In the genomic region with DNA sequence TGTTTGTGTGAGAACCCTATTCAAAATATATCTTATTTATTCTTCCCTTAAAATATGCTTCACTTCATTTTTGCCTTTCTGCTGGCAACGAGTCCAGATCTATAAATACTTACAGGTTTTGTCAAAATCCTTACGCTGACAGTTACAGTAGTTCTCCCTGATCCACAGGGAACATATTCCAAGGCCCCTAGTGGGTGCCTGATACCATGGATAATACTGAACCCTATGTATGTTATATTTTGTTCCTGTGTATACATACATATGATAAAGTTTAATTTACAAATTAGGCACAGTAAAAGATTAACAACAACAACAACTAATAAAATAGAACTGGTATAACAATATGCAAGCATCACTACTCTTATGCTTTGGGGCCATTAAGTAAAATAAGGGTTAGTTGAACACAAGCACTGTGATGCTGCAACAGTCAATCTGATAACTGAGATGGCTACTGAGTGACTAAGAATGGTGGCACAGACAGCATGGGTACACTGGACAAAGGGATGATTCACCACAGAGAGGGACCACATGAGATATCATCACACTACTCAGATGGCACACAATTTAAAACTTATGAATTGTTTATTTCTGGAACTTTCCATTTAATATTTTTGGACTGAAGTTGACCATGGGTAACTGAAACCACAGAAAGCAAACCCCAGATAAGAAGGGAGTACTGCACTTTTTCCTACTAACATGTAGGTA, we compare ENCODE assay signal across 8 cellular contexts.
DNase-seq lines count a peak whose midpoint lies in the region; ATAC-seq and TF ChIP-seq lines count a peak whose summit lies in the region.
"Had no signal": no experiment of that assay in that cellular context is flagged by ENCODE, and none has a peak within 500 bp of the region (broad histone marks: within the 10 kb centered on the region; RNA-seq: fewer than 3 reads in every experiment).

No MANE protein-coding gene starts in this region.

- peaks cover 16 to 41% of the 10 kb centered on the region in 2 donors for H3K36me3 Mint-ChIP-seq in stimulated activated naive B cell treated with anti-CD40 and anti-IgM and Interleukin-4, amounts not matched to agents 10 μg/mL and 1 μg/mL and 100 μg/mL, for 72 hours

- H3K9me3 Mint-ChIP-seq in stimulated activated naive B cell treated with anti-CD40 and anti-IgM and Interleukin-4, amounts not matched to agents 10 μg/mL and 1 μg/mL and 100 μg/mL, for 72 hours, result peaks cover 9 to 10% of the 10 kb centered on the region in 2 donors
- H3K9me3 Mint-ChIP-seq: dendritic cell treated with granulocyte-macrophage colony-stimulating factor and Interleukin-4, amounts not matched to agents 40 ng/mL and 50 ng/mL, for 4 days had no signal

- H3K27me3 ChIP-seq in brain microvascular endothelial cell (replicated peaks), result no peaks in the 10 kb centered on the region

- H3K36me3 ChIP-seq in brain microvascular endothelial cell (replicated peaks), result no peaks in the 10 kb centered on the region

- H3K4me1 Mint-ChIP-seq in stimulated activated naive B cell treated with anti-CD40 and anti-IgM and Interleukin-4, amounts not matched to agents 10 μg/mL and 1 μg/mL and 100 μg/mL, for 72 hours, result peaks cover 40 to 69% of the 10 kb centered on the region in 2 donors

- no peak overlapping the region for H3K4me3 ChIP-seq in brain microvascular endothelial cell (ENCODE audit: low read depth, low read length)

- peak overlapping the region; percentile 25 to 47 for H3K4me3 Mint-ChIP-seq in stimulated activated naive B cell treated with anti-CD40 and anti-IgM and Interleukin-4, amounts not matched to agents 10 μg/mL and 1 μg/mL and 100 μg/mL, for 72 hours
- H3K4me3 Mint-ChIP-seq: dendritic cell treated with granulocyte-macrophage colony-stimulating factor and Interleukin-4, amounts not matched to agents 40 ng/mL and 50 ng/mL, for 4 days had no signal

- H3K27ac ChIP-seq in brain microvascular endothelial cell (peak overlapping the region; percentile 21), RWPE1 (no peak overlapping the region)

- no peak for TF ChIP-seq CTCF in brain microvascular endothelial cell (IDR thresholded peaks at IDR 0.05; ENCODE audit: low read depth, low read length, missing control alignments)
- no peak for TF ChIP-seq CTCF in RWPE1 (conservative IDR thresholded peaks at IDR 0.05; ENCODE audit: low read depth)

- ATAC-seq in GM19035 (IDR thresholded peaks at IDR 0.05; ENCODE audit: unreplicated experiment) (peak; percentile 77), HG03039 (IDR thresholded peaks at IDR 0.05; ENCODE audit: unreplicated experiment) (peak; percentile 72)
- peak; percentile 94 to 97 for ATAC-seq in stimulated activated naive B cell treated with anti-CD40 and anti-IgM and Interleukin-4, amounts not matched to agents 10 μg/mL and 1 μg/mL and 100 μg/mL, for 72 hours (replicated peaks)

- CTCF ChIA-PET in RWPE1 (lab: Yijun Ruan, JAX), result no interaction called here

- no peaks in the 10 kb centered on the region for H3K27me3 Mint-ChIP-seq in stimulated activated naive B cell treated with anti-CD40 and anti-IgM and Interleukin-4, amounts not matched to agents 10 μg/mL and 1 μg/mL and 100 μg/mL, for 72 hours
- H3K27me3 Mint-ChIP-seq: dendritic cell treated with granulocyte-macrophage colony-stimulating factor and Interleukin-4, amounts not matched to agents 40 ng/mL and 50 ng/mL, for 4 days had no signal

- DNase-seq in brain microvascular endothelial cell (peak; percentile 44), NCI-H510A treated with DMSO at 0.1 percent for 48 hours (lab: John Stamatoyannopoulos, UW) (no peak), RWPE1 (ENCODE audit: low spot score) (no peak), 8988T (no peak)
- no peak for DNase-seq in stimulated activated naive B cell treated with anti-CD40 and anti-IgM and Interleukin-4, amounts not matched to agents 10 μg/mL and 1 μg/mL and 100 μg/mL, for 72 hours

- H3K27ac Mint-ChIP-seq in stimulated activated naive B cell treated with anti-CD40 and anti-IgM and Interleukin-4, amounts not matched to agents 10 μg/mL and 1 μg/mL and 100 μg/mL, for 72 hours, result peak overlapping the region; percentile 89
- H3K27ac Mint-ChIP-seq: dendritic cell treated with granulocyte-macrophage colony-stimulating factor and Interleukin-4, amounts not matched to agents 40 ng/mL and 50 ng/mL, for 4 days had no signal

- POLR2A ChIA-PET in RWPE1 (lab: Yijun Ruan, JAX; ENCODE audit: low non-redundant PET), result no interaction called here

- in situ Hi-C loops in brain microvascular endothelial cell (cut with HindIII; ENCODE audit: low pct_ligation_motif_present, low sequenced_read_pairs), result no loop called here
